11 cellular contexts compared by ENCODE assay signal in the genomic region with DNA sequence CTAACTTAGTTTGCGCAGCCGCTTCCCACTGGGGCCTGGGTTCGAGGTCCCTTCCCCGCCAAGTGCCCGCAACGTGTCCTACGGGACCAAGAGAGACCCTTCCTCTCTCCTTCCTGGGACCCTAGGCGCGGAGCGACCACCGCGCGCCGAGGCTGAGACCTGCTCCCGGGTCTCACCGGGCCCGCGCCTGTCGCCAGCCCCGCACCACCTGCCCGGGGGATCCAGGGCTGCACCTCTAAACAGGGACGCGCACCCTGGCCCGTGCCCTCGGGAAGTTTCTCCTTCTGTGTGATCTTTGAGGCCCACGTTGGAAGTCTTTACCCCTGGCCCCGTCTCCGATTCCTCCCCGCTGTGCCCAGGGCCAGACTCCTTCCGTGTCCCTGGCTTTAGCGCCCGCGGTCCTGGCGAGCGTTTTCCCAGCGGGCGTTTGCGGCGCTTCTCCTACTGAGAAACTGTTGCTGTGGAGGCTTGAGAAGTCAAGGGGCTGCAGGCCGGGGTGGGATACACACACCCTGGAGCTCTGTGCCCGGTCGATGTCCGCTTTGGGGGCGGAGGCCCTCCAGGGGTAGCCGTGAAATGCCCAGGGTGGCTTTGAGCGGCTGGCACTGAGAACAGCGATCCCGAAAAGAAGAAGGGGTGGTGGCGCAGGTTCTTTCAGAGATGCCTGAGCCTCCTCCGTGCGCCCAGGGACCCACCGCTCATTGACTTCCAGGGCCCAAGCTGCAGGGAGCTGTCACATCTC. TPM values are rescaled to one million over a fixed set of nuclear protein-coding genes. Genes with fewer than 3 reads are reported as not detected.
DNase-seq lines count a peak whose midpoint lies in the region; ATAC-seq, FAIRE-seq and TF ChIP-seq lines count a peak whose summit lies in the region.
"Had no signal": no experiment of that assay in that cellular context is flagged by ENCODE, and none has a peak within 500 bp of the region (broad histone marks: within the 10 kb centered on the region; RNA-seq: fewer than 3 reads in every experiment).

No MANE protein-coding gene starts in this region.

- no peak overlapping the region for H3K9ac ChIP-seq in HUES48 (ENCODE audit: low read depth, low read length)

- no peak overlapping the region for H3K27ac Mint-ChIP-seq in CD4-positive, alpha-beta T cell

- H3K4me3 Mint-ChIP-seq in CD4-positive, alpha-beta T cell, result no peak overlapping the region

- H3K27me3 ChIP-seq in HUES48 (ENCODE audit: control insufficient read depth, insufficient read depth, low read length), result peaks cover 61% of the 10 kb centered on the region
- peaks cover 26% of the 10 kb centered on the region for H3K27me3 ChIP-seq in bronchial epithelial cell (ENCODE audit: control insufficient read depth, insufficient read depth, low read length)
- peaks cover 58% of the 10 kb centered on the region for H3K27me3 ChIP-seq in lower lobe of right lung (ENCODE audit: low read depth)
- peaks cover 32% of the 10 kb centered on the region for H3K27me3 ChIP-seq in CD4-positive, alpha-beta T cell (ENCODE audit: control insufficient read depth, insufficient read depth, low read length)

- H3K9me3 Mint-ChIP-seq in CD4-positive, alpha-beta T cell, result no peaks in the 10 kb centered on the region

- H3K4me1 ChIP-seq in HUES48 (ENCODE audit: control insufficient read depth, insufficient read depth, low read length), result peaks cover 5% of the 10 kb centered on the region
- peaks cover 13% of the 10 kb centered on the region for H3K4me1 ChIP-seq in lower lobe of right lung

- H3K36me3 ChIP-seq in HUES48 (ENCODE audit: control insufficient read depth, insufficient read depth, low read length) (no peaks in the 10 kb centered on the region), bronchial epithelial cell (ENCODE audit: control insufficient read depth, insufficient read depth, low read length) (no peaks in the 10 kb centered on the region), lower lobe of right lung (no peaks in the 10 kb centered on the region)

- H3K9me3 ChIP-seq in HUES48 (ENCODE audit: control insufficient read depth, insufficient read depth, low read length) (no peaks in the 10 kb centered on the region), lower lobe of right lung (no peaks in the 10 kb centered on the region)
- H3K9me3 ChIP-seq in CD4-positive, alpha-beta T cell (ENCODE audit: control insufficient read depth, low read length), result no peaks in the 10 kb centered on the region

- no peak for DNase-seq in bronchial epithelial cell (ENCODE audit: low read depth)
- DNase-seq in lower lobe of right lung, result no peak
- peak in 5 of 49 donors; percentile 13 to 28 (median 24) for DNase-seq in substantia nigra (lab: John Stamatoyannopoulos, UW)
- no peak for DNase-seq in EL
- DNase-seq in NCI-H2107 treated with DMSO at 0.1 percent for 48 hours (lab: John Stamatoyannopoulos, UW; ENCODE audit: unreplicated experiment), result no peak
- DNase-seq in CD4-positive, alpha-beta T cell, result no peak
- DNase-seq: activated T-cell treated with anti-CD3 and anti-CD28 coated beads for 4 hours had no signal

- TF ChIP-seq CTCF in bronchial epithelial cell (IDR thresholded peaks at IDR 0.05; ENCODE audit: insufficient read depth, low read length, severe bottlenecking) (no peak), lower lobe of right lung (IDR thresholded peaks at IDR 0.05) (no peak)
- no peak for TF ChIP-seq CTCF in CD4-positive, alpha-beta T cell (IDR thresholded peaks at IDR 0.05)

- POLR2A ChIA-PET in CD4-positive, alpha-beta T cell (lab: Charles Lee), result no interaction called here

- peaks cover 55% of the 10 kb centered on the region for H3K27me3 Mint-ChIP-seq in CD4-positive, alpha-beta T cell

- H3K27ac ChIP-seq in HUES48 (ENCODE audit: low read depth, low read length) (no peak overlapping the region), lower lobe of right lung (no peak overlapping the region), substantia nigra (ENCODE audit: low read depth, low read length, poor library complexity, severe bottlenecking) (peak overlapping the region; percentile 28)
- no peak overlapping the region for H3K27ac ChIP-seq in CD4-positive, alpha-beta T cell (ENCODE audit: low read depth, low read length)

- intact Hi-C loops in lower lobe of right lung (cut with DNase I), result no loop called here
- intact Hi-C loops in CD4-positive, alpha-beta T cell (cut with DNase I, micrococcal nuclease), result no loop called here

- FAIRE-seq in bronchial epithelial cell (lab: Jason Lieb, UNC), result no peak
- FAIRE-seq: endometrium had no signal

- no peak for ATAC-seq in lower lobe of right lung
- ATAC-seq in GM18502 (IDR thresholded peaks at IDR 0.05; ENCODE audit: poor library complexity, unreplicated experiment), result no peak
- ATAC-seq in CD4-positive, alpha-beta T cell (ENCODE audit: poor library complexity), result no peak

- peak overlapping the region; percentile 66 for H3K4me3 ChIP-seq in HUES48 (ENCODE audit: low read depth, low read length)
- peak overlapping the region; percentile 27 for H3K4me3 ChIP-seq in bronchial epithelial cell (ENCODE audit: low read depth, low read length)
- H3K4me3 ChIP-seq in lower lobe of right lung, result peak overlapping the region; percentile 40

- no peaks in the 10 kb centered on the region for H3K36me3 Mint-ChIP-seq in CD4-positive, alpha-beta T cell (ENCODE audit: low read depth)

- CTCF ChIA-PET in CD4-positive, alpha-beta T cell (lab: Charles Lee), result no interaction called here

- no peaks in the 10 kb centered on the region for H3K4me1 Mint-ChIP-seq in CD4-positive, alpha-beta T cell (ENCODE audit: low read depth)

RNA-seq across cellular contexts. Expression of gene PLPP4, which starts 0.6 kb away (rescaled TPM):
- 0.13 and 0.26 TPM in 2 replicates for total RNA-seq in bronchial epithelial cell
- total RNA-seq in lower lobe of right lung, result not detected
- total RNA-seq in CD4-positive, alpha-beta T cell, result not detected
- total RNA-seq: OCI-LY7 had no signal
